Comparison of ENCODE assay signal across 1 cellular context in genomic region chr14:23636317-23637211, GRCh38.
A peak's percentile ranks its signal among the peaks of the same experiment; 100 is the strongest.
TF ChIP-seq lines count a peak whose summit lies in the region.

A gene with protein sequence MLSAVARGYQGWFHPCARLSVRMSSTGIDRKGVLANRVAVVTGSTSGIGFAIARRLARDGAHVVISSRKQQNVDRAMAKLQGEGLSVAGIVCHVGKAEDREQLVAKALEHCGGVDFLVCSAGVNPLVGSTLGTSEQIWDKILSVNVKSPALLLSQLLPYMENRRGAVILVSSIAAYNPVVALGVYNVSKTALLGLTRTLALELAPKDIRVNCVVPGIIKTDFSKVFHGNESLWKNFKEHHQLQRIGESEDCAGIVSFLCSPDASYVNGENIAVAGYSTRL (plus strand): TSS chr14:23636364. CDS start chr14:23638865, 2,501 bp downstream.

TF ChIP-seq in HCT116, 20 proteins besides CTCF, POLR2A, EP300 and RAD21:
- 0 out of 2 replicates have a peak, but pooled peaks have one; percentile 18 for TF ChIP-seq SIN3A (IDR thresholded peaks at IDR 0.05; ENCODE audit: low read depth)
- TF ChIP-seq POLR2AphosphoS5 (IDR thresholded peaks at IDR 0.05; ENCODE audit: low read depth, low read length) = 0 out of 2 replicates have a peak, but pooled peaks have one; percentile 26
- TF ChIP-seq ATF3 (IDR thresholded peaks at IDR 0.05) = no peak
- TF ChIP-seq ELF1 (IDR thresholded peaks at IDR 0.05; ENCODE audit: borderline replicate concordance, low read depth) = no peak
